Comparison of ENCODE assay signal across 6 cellular contexts in the genomic region with DNA sequence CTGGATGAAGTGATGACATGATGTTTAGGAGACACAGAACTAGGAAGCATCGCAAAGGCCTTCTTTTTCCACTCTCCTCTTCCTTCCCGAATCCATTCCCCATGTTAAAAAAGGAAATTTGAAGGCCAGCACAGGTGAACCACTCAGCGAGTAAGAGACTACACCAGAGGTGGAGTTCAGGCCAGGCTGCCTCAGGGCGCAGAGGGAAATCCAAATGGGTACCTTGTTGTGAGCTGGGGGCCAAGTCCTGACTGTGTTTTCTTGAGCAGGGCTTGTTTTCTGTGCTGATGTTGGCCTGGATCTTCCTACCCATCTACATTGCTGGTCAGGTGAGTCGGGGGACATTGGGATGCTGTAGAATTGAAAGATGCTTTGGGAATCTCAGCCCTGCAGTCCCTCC. TPM values are rescaled to one million over a fixed set of nuclear protein-coding genes. Genes with fewer than 3 reads are reported as not detected.
"Had no signal": no experiment of that assay in that cellular context is flagged by ENCODE, and none has a peak within 500 bp of the region (broad histone marks: within the 10 kb centered on the region; RNA-seq: fewer than 3 reads in every experiment).

No MANE protein-coding gene starts in this region.

- FAIRE-seq: H1, H54, HTR-8/SVneo had no signal

- ATAC-seq: GM23338 had no signal

- H2AFZ ChIP-seq: GM23338 had no signal

- DNase-seq: H9, HCEC 1CT had no signal

- H3K4me3 ChIP-seq: GM23338 had no signal

- H3K4me2 ChIP-seq: GM23338 had no signal

RNA-seq across cellular contexts. Expression of gene SLC5A11, which starts 26.1 kb away (rescaled TPM):
- polyA plus RNA-seq: GM23338 had no signal
